In the genomic region with DNA sequence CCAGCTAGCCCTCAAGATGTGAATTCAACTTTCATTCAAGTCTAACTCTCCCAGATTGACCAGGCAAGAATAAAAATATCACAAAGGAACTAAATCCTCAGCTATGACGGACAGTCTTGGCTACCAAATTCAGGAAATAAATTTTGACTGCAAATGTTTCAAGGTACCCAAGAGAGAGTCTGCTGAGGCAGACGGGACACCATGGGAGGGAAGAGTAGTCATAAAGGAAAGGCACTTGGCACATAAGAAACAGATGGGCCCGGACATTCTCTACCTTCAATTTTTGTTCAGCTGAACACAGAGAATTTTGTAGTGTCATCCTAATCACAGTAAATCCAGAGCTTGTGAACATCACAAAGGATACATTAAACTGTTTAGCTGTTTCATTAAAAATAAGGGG, we compare ENCODE assay signal across 18 cellular contexts.
DNase-seq lines count a peak whose midpoint lies in the region; TF ChIP-seq lines count a peak whose summit lies in the region.
"Had no signal": no experiment of that assay in that cellular context is flagged by ENCODE, and none has a peak within 500 bp of the region (broad histone marks: within the 10 kb centered on the region; RNA-seq: fewer than 3 reads in every experiment).

No MANE protein-coding gene starts in this region.

- peaks cover 5 to 9% of the 10 kb centered on the region in 2 donors for H3K4me1 ChIP-seq in thyroid gland
- H3K4me1 ChIP-seq: A549, Caco-2, HAP-1 had no signal

- no peak for TF ChIP-seq CTCF in thyroid gland (IDR thresholded peaks at IDR 0.05)

- peak overlapping the region; percentile 6 to 30 (median 17) for H3K27ac ChIP-seq in thyroid gland
- H3K27ac ChIP-seq: 22Rv1, A549, C4-2B, GM23248, HL-60 had no signal

- no peaks in the 10 kb centered on the region for H3K9me3 ChIP-seq in thyroid gland
- H3K9me3 ChIP-seq: A549, Caco-2, HAP-1 had no signal

- intact Hi-C loops in thyroid gland (cut with DNase I), result no loop called here

- TF ChIP-seq POLR2A in thyroid gland (IDR thresholded peaks at IDR 0.05), result no peak

- no peak overlapping the region for H3K4me3 ChIP-seq in thyroid gland (replicated peaks in 1 of 3)
- H3K4me3 ChIP-seq: A549, GM12878, GM23248, HAP-1 had no signal

- DNase-seq in NCI-H2171 treated with DMSO at 0.1 percent for 48 hours (lab: John Stamatoyannopoulos, UW) (peak; percentile 9), NCI-H2171 (lab: John Stamatoyannopoulos, UW) (no peak), NCI-H446 (lab: John Stamatoyannopoulos, UW) (peak; percentile 38 to 74), cerebellar cortex (ENCODE audit: low spot score) (peak; percentile 66), thyroid gland (no peak), DMS53 (lab: John Stamatoyannopoulos, UW) (no peak), GDM1 (lab: John Stamatoyannopoulos, UW) (no peak)
- DNase-seq: AML-193; Caco-2; CD4-positive, alpha-beta T cell; DMS79 had no signal

- 58 to 64% methylated on average over 3 of the region's 3 CpGs for WGBS in thyroid gland, 2 donors

- no peaks in the 10 kb centered on the region for H3K27me3 ChIP-seq in thyroid gland

- no peaks in the 10 kb centered on the region for H3K36me3 ChIP-seq in thyroid gland
- H3K36me3 ChIP-seq: HAP-1 had no signal

Comparison
In these comparisons a context has a peak if more than half of its experiments do, and no peak if none do; other contexts are left out.
1. DNase-seq: peak in NCI-H2171 treated with DMSO at 0.1 percent for 48 hours (single experiment), NCI-H446 (2 of 2) and cerebellar cortex (single experiment); none in NCI-H2171 (single experiment), thyroid gland (0 of 2), DMS53 (single experiment) and GDM1 (single experiment).